11 cellular contexts compared by ENCODE assay signal in the genomic region with DNA sequence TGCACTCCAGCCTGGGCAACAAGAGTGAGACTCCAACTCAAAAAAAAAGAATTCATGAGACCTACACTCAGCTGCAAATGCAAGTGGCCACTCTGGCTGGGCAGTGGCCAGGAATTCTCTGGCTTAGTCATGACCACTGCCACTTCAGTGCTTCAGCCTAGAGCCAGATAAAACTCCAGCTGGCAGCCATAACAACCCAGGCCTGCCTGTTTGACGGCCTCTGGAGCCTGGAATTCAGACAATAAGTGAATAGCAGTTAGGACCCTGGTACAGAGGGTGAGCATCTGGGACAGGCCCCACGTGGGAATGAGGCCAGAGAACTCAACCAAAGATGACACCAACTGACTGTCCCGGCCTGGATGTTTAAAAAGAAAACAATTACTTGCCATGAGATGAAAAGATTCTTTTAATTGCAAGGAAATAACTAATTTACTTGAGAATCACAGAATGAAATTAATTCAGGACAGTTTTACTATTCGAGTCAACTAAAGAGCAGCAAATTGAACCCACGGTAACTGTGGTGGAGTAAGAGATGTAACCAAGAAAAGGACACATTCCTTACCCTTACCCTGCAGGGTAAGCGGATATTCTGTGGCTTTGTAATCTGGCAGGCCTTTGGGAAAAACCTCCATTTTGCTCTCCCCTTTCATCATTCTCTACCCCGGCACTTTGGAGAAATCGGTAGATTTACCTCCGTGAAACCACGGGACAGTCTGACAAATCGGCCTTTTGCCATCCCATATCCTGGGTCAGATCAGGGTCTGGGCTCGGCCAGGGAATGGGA. TPM values are rescaled to one million over a fixed set of nuclear protein-coding genes. Genes with fewer than 3 reads are reported as not detected.
DNase-seq lines count a peak whose midpoint lies in the region; ATAC-seq and TF ChIP-seq lines count a peak whose summit lies in the region.
"Had no signal": no experiment of that assay in that cellular context is flagged by ENCODE, and none has a peak within 500 bp of the region (broad histone marks: within the 10 kb centered on the region; RNA-seq: fewer than 3 reads in every experiment).

No MANE protein-coding gene starts in this region.

- no peaks in the 10 kb centered on the region for H3K9me3 Mint-ChIP-seq in HFFc6

- H3K27ac ChIP-seq in colonic mucosa (no peak overlapping the region), subcutaneous abdominal adipose tissue (ENCODE audit: low read depth, low read length) (peak overlapping the region; percentile 45), tibial nerve (peak overlapping the region in 2 of 4 donors; percentile 68 to 76)

- 81 to 82% methylated on average over 12 of the region's 12 CpGs for WGBS in tibial nerve, 2 donors

- DNase-seq in HFFc6 (peak; percentile 77), colonic mucosa (peak; percentile 33), kidney tubule cell (ENCODE audit: low spot score) (peak; percentile 54), tibial nerve (ENCODE audit: low spot score in 2 of 2) (no peak)
- DNase-seq in activated CD8-positive, alpha-beta memory T cell treated with anti-CD3 and anti-CD28 coated beads, Interleukin-2, amount 50 U/mL, for 48 hours: no peak
- DNase-seq: Karpas-422, SIG-M5 had no signal

- no peak for TF ChIP-seq POLR2A in tibial nerve (IDR thresholded peaks at IDR 0.05)

- no peak overlapping the region for H3K9ac ChIP-seq in colonic mucosa (ENCODE audit: low read depth in 2 of 2, low read length in 2 of 2)
- no peak overlapping the region for H3K9ac ChIP-seq in subcutaneous abdominal adipose tissue (ENCODE audit: low read length in 5 of 5)

- peaks cover 34% of the 10 kb centered on the region for H3K4me1 Mint-ChIP-seq in HFFc6 (ENCODE audit: low read depth)

- H3K27me3 ChIP-seq in colonic mucosa (no peaks in the 10 kb centered on the region), subcutaneous abdominal adipose tissue (ENCODE audit: control insufficient read depth in 5 of 5, insufficient read depth in 4 of 5, low read length in 5 of 5) (no peaks in the 10 kb centered on the region), tibial nerve (no peaks in the 10 kb centered on the region)

- no peak for ATAC-seq in HG02870 (IDR thresholded peaks at IDR 0.05; ENCODE audit: unreplicated experiment)
- ATAC-seq in GM18502 (IDR thresholded peaks at IDR 0.05; ENCODE audit: poor library complexity, unreplicated experiment): no peak

- H3K27ac Mint-ChIP-seq in HFFc6: peak overlapping the region; percentile 93

- H3K4me1 ChIP-seq in colonic mucosa: no peaks in the 10 kb centered on the region
- peaks cover 6 to 34% (median 27%) of the 10 kb centered on the region in 5 donors for H3K4me1 ChIP-seq in subcutaneous abdominal adipose tissue (ENCODE audit: control insufficient read depth in 5 of 5, insufficient read depth in 5 of 5, low read length in 5 of 5)
- peaks cover 0 to 26% (median 6%) of the 10 kb centered on the region in 4 donors for H3K4me1 ChIP-seq in tibial nerve
- H3K4me1 ChIP-seq: HAP-1 had no signal

- H3K36me3 ChIP-seq in colonic mucosa: peaks cover 12% of the 10 kb centered on the region
- H3K36me3 ChIP-seq in subcutaneous abdominal adipose tissue (ENCODE audit: control insufficient read depth in 5 of 5, insufficient read depth in 5 of 5, low read length in 5 of 5): peaks cover 0 to 90% (median 76%) of the 10 kb centered on the region in 5 donors
- H3K36me3 ChIP-seq in tibial nerve: peaks cover 3 to 98% (median 38%) of the 10 kb centered on the region in 3 donors

- peak overlapping the region; percentile 33 for H3K4me3 Mint-ChIP-seq in HFFc6

- no peak for TF ChIP-seq EP300 in tibial nerve (IDR thresholded peaks at IDR 0.05)

- no peaks in the 10 kb centered on the region; the same call in 1 of the 2 replicates for H3K27me3 Mint-ChIP-seq in HFFc6 (ENCODE audit: insufficient read depth)

- TF ChIP-seq CTCF in HFFc6 (IDR thresholded peaks at IDR 0.05): no peak
- TF ChIP-seq CTCF in colonic mucosa (IDR thresholded peaks at IDR 0.05): no peak
- no peak for TF ChIP-seq CTCF in tibial nerve (IDR thresholded peaks at IDR 0.05)

- H3K36me3 Mint-ChIP-seq in HFFc6 (ENCODE audit: low read depth): peaks cover 23% of the 10 kb centered on the region

- H3K9me3 ChIP-seq in colonic mucosa (no peaks in the 10 kb centered on the region), subcutaneous abdominal adipose tissue (ENCODE audit: control insufficient read depth in 5 of 5, low read length in 5 of 5) (no peaks in the 10 kb centered on the region), tibial nerve (no peaks in the 10 kb centered on the region)
- H3K9me3 ChIP-seq: HAP-1 had no signal

- H3K4me3 ChIP-seq in colonic mucosa (no peak overlapping the region), subcutaneous abdominal adipose tissue (ENCODE audit: low read depth in 1 of 5, low read length in 5 of 5) (no peak overlapping the region), tibial nerve (no peak overlapping the region)
- H3K4me3 ChIP-seq: HAP-1 had no signal

- intact Hi-C loops in colonic mucosa (cut with DNase I): no loop called here

RNA-seq across cellular contexts. Expression of a gene that starts 18.7 kb away (rescaled TPM):
- total RNA-seq in HFFc6 (2021; fragmentation: NEBNext Ultra II Directional; extraction: Animal tissue kit (Norgen Biotek cat#: 25700)): 10 to 100 TPM; 46.3 to 56.1 (median 49.2) TPM
- total RNA-seq in colonic mucosa (10 to 100 TPM; 41.1 to 64.7 TPM), tibial nerve (10 to 100 TPM; 34.5 to 43.3 (median 38.2) TPM)

RNA-seq across cellular contexts. Expression of a gene that starts 37.5 kb away (rescaled TPM):
- total RNA-seq in HFFc6 (2021; fragmentation: NEBNext Ultra II Directional; extraction: Animal tissue kit (Norgen Biotek cat#: 25700)): 10 to 100 TPM; 14.7 to 21.8 (median 18.1) TPM
- 10 to 100 TPM; 24.6 to 28.2 TPM for total RNA-seq in colonic mucosa
- 10 to 100 TPM; 54.8 to 87.3 (median 72.3) TPM for total RNA-seq in tibial nerve

Comparison
In these comparisons a context has a peak if more than half of its experiments do, and no peak if none do; other contexts are left out.
1. DNase-seq: peak in HFFc6 (single experiment), colonic mucosa (single experiment) and kidney tubule cell (single experiment); none in activated CD8-positive, alpha-beta memory T cell treated with anti-CD3 and anti-CD28 coated beads, Interleukin-2, amount 50 U/mL, for 48 hours (single experiment) and tibial nerve (0 of 2).